16 cellular contexts compared by ENCODE assay signal in the genomic region with DNA sequence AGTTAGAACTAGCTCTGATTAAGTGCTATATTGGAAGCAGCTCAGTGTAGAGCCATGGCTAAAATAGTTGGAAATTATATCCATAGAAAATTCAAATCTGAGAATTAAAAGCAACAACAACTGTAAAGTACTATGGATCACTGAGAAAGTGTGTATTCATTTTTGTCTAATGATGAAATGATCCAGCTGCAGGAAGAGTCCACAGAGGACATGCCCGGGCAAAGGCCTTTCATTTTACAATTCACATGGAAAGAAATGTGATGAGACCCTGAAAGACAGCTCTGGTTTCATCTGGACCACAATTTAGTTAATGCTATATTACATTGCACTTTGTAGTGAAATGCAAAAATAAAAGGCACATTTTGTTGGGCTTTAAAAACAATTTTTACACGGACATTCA.
DNase-seq lines count a peak whose midpoint lies in the region; ATAC-seq and TF ChIP-seq lines count a peak whose summit lies in the region.
"Had no signal": no experiment of that assay in that cellular context is flagged by ENCODE, and none has a peak within 500 bp of the region (broad histone marks: within the 10 kb centered on the region; RNA-seq: fewer than 3 reads in every experiment).

No MANE protein-coding gene starts in this region.

- H3K4me3 Mint-ChIP-seq in osteocyte (ENCODE audit: unreplicated experiment) = peak overlapping the region; percentile 48
- H3K4me3 Mint-ChIP-seq: activated CD8-positive, alpha-beta T cell treated with anti-CD3 and anti-CD28 coated beads for 36 hours; activated naive CD4-positive, alpha-beta T cell treated with anti-CD3 and anti-CD28 coated beads, Interleukin-2, amount 10 ng/mL, durations not matched to agents 7 days and 5 days; CD8-positive, alpha-beta memory T cell had no signal

- no peaks in the 10 kb centered on the region for H3K27me3 Mint-ChIP-seq in osteocyte (ENCODE audit: unreplicated experiment)
- H3K27me3 Mint-ChIP-seq: activated CD8-positive, alpha-beta T cell treated with anti-CD3 and anti-CD28 coated beads for 36 hours; activated naive CD4-positive, alpha-beta T cell treated with anti-CD3 and anti-CD28 coated beads, Interleukin-2, amount 10 ng/mL, durations not matched to agents 7 days and 5 days; CD8-positive, alpha-beta memory T cell had no signal

- peaks cover 21% of the 10 kb centered on the region for H3K4me1 Mint-ChIP-seq in osteocyte (ENCODE audit: unreplicated experiment)
- H3K4me1 Mint-ChIP-seq: activated naive CD4-positive, alpha-beta T cell treated with anti-CD3 and anti-CD28 coated beads, Interleukin-2, amount 10 ng/mL, durations not matched to agents 7 days and 5 days; CD8-positive, alpha-beta memory T cell had no signal

- no peak overlapping the region for H3K4me3 ChIP-seq in RWPE2 (ENCODE audit: severe bottlenecking)
- H3K4me3 ChIP-seq in fibroblast of mammary gland (ENCODE audit: control insufficient read depth, low read depth, low read length) = no peak overlapping the region
- H3K4me3 ChIP-seq: colonic mucosa had no signal

- H3K4me1 ChIP-seq in RWPE2 (ENCODE audit: insufficient read depth, poor library complexity, severe bottlenecking) = peaks cover 19% of the 10 kb centered on the region
- H3K4me1 ChIP-seq: colonic mucosa had no signal

- H3K36me3 ChIP-seq in RWPE2 (ENCODE audit: low read depth) = no peaks in the 10 kb centered on the region
- H3K36me3 ChIP-seq: colonic mucosa had no signal

- H3K27ac Mint-ChIP-seq in osteocyte (ENCODE audit: unreplicated experiment) = peak overlapping the region; percentile 97
- H3K27ac Mint-ChIP-seq: activated CD8-positive, alpha-beta T cell treated with anti-CD3 and anti-CD28 coated beads for 36 hours; activated naive CD4-positive, alpha-beta T cell treated with anti-CD3 and anti-CD28 coated beads, Interleukin-2, amount 10 ng/mL, durations not matched to agents 7 days and 5 days; CD8-positive, alpha-beta memory T cell had no signal

- H3K36me3 Mint-ChIP-seq in osteocyte (ENCODE audit: unreplicated experiment) = no peaks in the 10 kb centered on the region
- H3K36me3 Mint-ChIP-seq: activated naive CD4-positive, alpha-beta T cell treated with anti-CD3 and anti-CD28 coated beads, Interleukin-2, amount 10 ng/mL, durations not matched to agents 7 days and 5 days had no signal

- TF ChIP-seq CTCF in RWPE2 (IDR thresholded peaks at IDR 0.05; ENCODE audit: poor library complexity, severe bottlenecking) = no peak
- no peak for TF ChIP-seq CTCF in fibroblast of mammary gland (conservative IDR thresholded peaks at IDR 0.05; ENCODE audit: control insufficient read depth, insufficient read depth, low read depth, low read length)
- TF ChIP-seq CTCF in osteocyte (IDR thresholded peaks at IDR 0.05) = no peak

- DNase-seq in EL (peak; percentile 39), RWPE2 (ENCODE audit: low spot score) (no peak), fibroblast of mammary gland (ENCODE audit: low read depth) (peak; percentile 63), osteocyte (ENCODE audit: extremely low spot score, unreplicated experiment) (no peak), NCI-H526 treated with DMSO at 0.1 percent for 48 hours (lab: John Stamatoyannopoulos, UW) (no peak), NCI-H2029 treated with DMSO at 0.1 percent for 48 hours (lab: John Stamatoyannopoulos, UW) (no peak)
- DNase-seq in activated CD4-positive, CD25-positive, alpha-beta regulatory T cell treated with anti-CD3 and anti-CD28 coated beads, Interleukin-2, amount 50 U/mL, for 72 hours = no peak
- DNase-seq: activated CD8-positive, alpha-beta T cell treated with anti-CD3 and anti-CD28 coated beads for 36 hours; activated naive CD4-positive, alpha-beta T cell treated with anti-CD3 and anti-CD28 coated beads, Interleukin-2, amount 10 ng/mL, durations not matched to agents 7 days and 5 days; CD8-positive, alpha-beta memory T cell; colonic mucosa; GDM1; KBM-7; NCI-H2081 treated with DMSO at 0.1 percent for 48 hours; OCI-M1 had no signal

- no peaks in the 10 kb centered on the region for H3K9me3 ChIP-seq in RWPE2 (ENCODE audit: severe bottlenecking)
- H3K9me3 ChIP-seq: colonic mucosa had no signal

- peak; percentile 89 for ATAC-seq in RWPE2 (ENCODE audit: low read depth)
- no peak for ATAC-seq in HG03432 (IDR thresholded peaks at IDR 0.05; ENCODE audit: unreplicated experiment)
- ATAC-seq: activated CD8-positive, alpha-beta T cell treated with anti-CD3 and anti-CD28 coated beads for 36 hours had no signal

- peaks cover 4% of the 10 kb centered on the region for H3K9me3 Mint-ChIP-seq in osteocyte (ENCODE audit: unreplicated experiment)

- peak overlapping the region; percentile 80 for H3K27ac ChIP-seq in RWPE2 (ENCODE audit: poor library complexity, severe bottlenecking)
- H3K27ac ChIP-seq: colonic mucosa had no signal

- H3K27me3 ChIP-seq in RWPE2 (ENCODE audit: insufficient read depth, poor library complexity, severe bottlenecking) = no peaks in the 10 kb centered on the region
- H3K27me3 ChIP-seq: colonic mucosa had no signal

Comparison
In these comparisons a context has a peak if more than half of its experiments do, and no peak if none do; other contexts are left out.
1. DNase-seq: peak in EL (single experiment) and fibroblast of mammary gland (single experiment); none in RWPE2 (single experiment), osteocyte (single experiment), activated CD4-positive, CD25-positive, alpha-beta regulatory T cell treated with anti-CD3 and anti-CD28 coated beads, Interleukin-2, amount 50 U/mL, for 72 hours (single experiment), NCI-H526 treated with DMSO at 0.1 percent for 48 hours (single experiment) and NCI-H2029 treated with DMSO at 0.1 percent for 48 hours (single experiment).